20 cellular contexts compared by ENCODE assay signal in genomic region chr7:47089068-47089417, GRCh38.
DNase-seq lines count a peak whose midpoint lies in the region; ATAC-seq and TF ChIP-seq lines count a peak whose summit lies in the region.
"Had no signal": no experiment of that assay in that cellular context is flagged by ENCODE, and none has a peak within 500 bp of the region (broad histone marks: within the 10 kb centered on the region; RNA-seq: fewer than 3 reads in every experiment).

No MANE protein-coding gene starts in this region.

- H3K4me3 Mint-ChIP-seq in CD14-positive monocyte (no peak overlapping the region), nephron (no peak overlapping the region)
- H3K4me3 Mint-ChIP-seq: activated CD4-positive, alpha-beta T cell treated with anti-CD3 and anti-CD28 coated beads, Interleukin-2, amount 10 ng/mL, durations not matched to agents 7 days and 5 days; activated naive CD8-positive, alpha-beta T cell treated with anti-CD3 and anti-CD28 coated beads, Interleukin-2, amount 10 ng/mL, durations not matched to agents 7 days and 5 days; activated T-cell treated with anti-CD3 and anti-CD28 coated beads, Interleukin-2, amount 50 U/mL, for 24 hours; HFFc6; T-cell; WTC11 had no signal

- H3K9me3 ChIP-seq in adipocyte (ENCODE audit: control insufficient read depth, low read length) = no peaks in the 10 kb centered on the region
- H3K9me3 ChIP-seq: heart right ventricle, left ventricle myocardium inferior, right lobe of liver, SJSA1, thyroid gland had no signal

- peaks cover 4 to 10% (median 7%) of the 10 kb centered on the region in 3 donors for H3K27me3 Mint-ChIP-seq in CD14-positive monocyte (ENCODE audit: low read depth in 3 of 3)
- H3K27me3 Mint-ChIP-seq in nephron (ENCODE audit: low read depth) = peaks cover 15% of the 10 kb centered on the region
- H3K27me3 Mint-ChIP-seq: activated CD4-positive, alpha-beta T cell treated with anti-CD3 and anti-CD28 coated beads, Interleukin-2, amount 10 ng/mL, durations not matched to agents 7 days and 5 days; activated naive CD8-positive, alpha-beta T cell treated with anti-CD3 and anti-CD28 coated beads, Interleukin-2, amount 10 ng/mL, durations not matched to agents 7 days and 5 days had no signal

- H3K27me3 ChIP-seq in adipocyte (replicated peaks; ENCODE audit: control insufficient read depth, insufficient read depth, low read length) = no peaks in the 10 kb centered on the region
- H3K27me3 ChIP-seq: heart right ventricle, right lobe of liver, SJSA1, thyroid gland had no signal

- peaks cover 37% of the 10 kb centered on the region for H3K4me1 ChIP-seq in adipocyte (ENCODE audit: control insufficient read depth, insufficient read depth, low read length)
- H3K4me1 ChIP-seq: right lobe of liver had no signal

- DNase-seq in CD14-positive monocyte (ENCODE audit: low spot score) (no peak), adipocyte (ENCODE audit: low read depth) (no peak), NCI-H446 treated with DMSO at 0.1 percent for 48 hours (lab: John Stamatoyannopoulos, UW) (no peak)
- DNase-seq: activated gamma-delta T cell; activated naive CD8-positive, alpha-beta T cell treated with anti-CD3 and anti-CD28 coated beads, Interleukin-2, amount 10 ng/mL, durations not matched to agents 7 days and 5 days had no signal

- no peaks in the 10 kb centered on the region for H3K4me1 Mint-ChIP-seq in CD14-positive monocyte
- H3K4me1 Mint-ChIP-seq in nephron = peaks cover 21% of the 10 kb centered on the region
- H3K4me1 Mint-ChIP-seq: activated CD4-positive, alpha-beta T cell treated with anti-CD3 and anti-CD28 coated beads, Interleukin-2, amount 10 ng/mL, durations not matched to agents 7 days and 5 days; activated naive CD8-positive, alpha-beta T cell treated with anti-CD3 and anti-CD28 coated beads, Interleukin-2, amount 10 ng/mL, durations not matched to agents 7 days and 5 days; T-cell; WTC11 had no signal

- H3K36me3 Mint-ChIP-seq in CD14-positive monocyte (no peaks in the 10 kb centered on the region), nephron (ENCODE audit: low read depth) (no peaks in the 10 kb centered on the region)
- H3K36me3 Mint-ChIP-seq: activated naive CD8-positive, alpha-beta T cell treated with anti-CD3 and anti-CD28 coated beads, Interleukin-2, amount 10 ng/mL, durations not matched to agents 7 days and 5 days; T-cell; WTC11 had no signal

- H3K27ac Mint-ChIP-seq in CD14-positive monocyte (no peak overlapping the region), nephron (peak overlapping the region in 2 of 3 experiments; percentile 69 to 93)
- H3K27ac Mint-ChIP-seq: activated CD4-positive, alpha-beta T cell treated with anti-CD3 and anti-CD28 coated beads, Interleukin-2, amount 10 ng/mL, durations not matched to agents 7 days and 5 days; activated naive CD8-positive, alpha-beta T cell treated with anti-CD3 and anti-CD28 coated beads, Interleukin-2, amount 10 ng/mL, durations not matched to agents 7 days and 5 days; activated T-cell treated with anti-CD3 and anti-CD28 coated beads, Interleukin-2, amount 50 U/mL, for 24 hours; HFFc6; progenitor cell of endocrine pancreas; T-cell; WTC11 had no signal

- H3K9me3 Mint-ChIP-seq in CD14-positive monocyte (peaks cover 0 to 1% (median 0%) of the 10 kb centered on the region in 7 donors), nephron (peaks cover 4% of the 10 kb centered on the region)
- H3K9me3 Mint-ChIP-seq: activated CD4-positive, alpha-beta T cell treated with anti-CD3 and anti-CD28 coated beads, Interleukin-2, amount 10 ng/mL, durations not matched to agents 7 days and 5 days; activated naive CD8-positive, alpha-beta T cell treated with anti-CD3 and anti-CD28 coated beads, Interleukin-2, amount 10 ng/mL, durations not matched to agents 7 days and 5 days; activated T-cell treated with anti-CD3 and anti-CD28 coated beads, Interleukin-2, amount 50 U/mL, for 24 hours; HFFc6; T-cell; WTC11 had no signal

- no peaks in the 10 kb centered on the region for H3K36me3 ChIP-seq in adipocyte (ENCODE audit: control insufficient read depth, insufficient read depth, low read length, severe bottlenecking)
- H3K36me3 ChIP-seq: heart right ventricle, left ventricle myocardium inferior, right lobe of liver, SJSA1, thyroid gland had no signal

- ATAC-seq in HG03432 (IDR thresholded peaks at IDR 0.05; ENCODE audit: unreplicated experiment) = peak; percentile 17
- ATAC-seq in HG02763 (IDR thresholded peaks at IDR 0.05; ENCODE audit: unreplicated experiment) = no peak
- no peak for ATAC-seq in GM21529 (IDR thresholded peaks at IDR 0.05; ENCODE audit: unreplicated experiment)
- ATAC-seq: T-cell had no signal

- peak; percentile 67 for TF ChIP-seq CTCF in CD14-positive monocyte (IDR thresholded peaks at IDR 0.05)
- TF ChIP-seq CTCF in nephron (IDR thresholded peaks at IDR 0.05; ENCODE audit: unreplicated experiment in 3 of 3) = peak in 1 of 3 experiments; percentile 2

- intact Hi-C loops in CD14-positive monocyte (cut with micrococcal nuclease) = no loop called here

- H3K9ac ChIP-seq in adipocyte (ENCODE audit: low read length) = peak overlapping the region; percentile 41

- no peak overlapping the region for H3K4me3 ChIP-seq in adipocyte (ENCODE audit: low read length)
- H3K4me3 ChIP-seq: heart right ventricle, left ventricle myocardium inferior, right lobe of liver, SJSA1, thyroid gland had no signal

Comparison
In these comparisons a context has a peak if more than half of its experiments do, and no peak if none do; other contexts are left out.
1. H3K27ac Mint-ChIP-seq: peak in nephron (2 of 3); none in CD14-positive monocyte (0 of 7).